ENCODE assay signal across 23 cellular contexts in the genomic region with DNA sequence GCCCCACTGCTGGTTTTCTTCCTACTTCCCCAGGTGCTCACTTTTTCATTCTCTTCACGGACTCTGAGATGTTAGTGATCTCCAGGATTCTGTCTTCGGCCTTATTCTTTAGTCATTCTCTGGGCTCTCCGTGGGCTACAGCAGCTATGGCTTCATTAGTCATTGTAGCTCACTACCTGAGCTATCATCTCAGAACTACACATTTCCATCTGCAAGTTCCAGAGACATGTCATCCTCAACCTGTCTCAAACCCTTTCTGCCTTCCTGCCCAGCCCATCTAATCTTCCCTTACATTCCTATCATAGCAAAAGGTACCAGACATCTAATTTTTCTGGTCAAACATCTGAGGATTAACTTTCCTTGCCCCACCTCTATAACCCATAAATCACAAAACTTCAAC. TPM values are rescaled to one million over a fixed set of nuclear protein-coding genes. Genes with fewer than 3 reads are reported as not detected.
DNase-seq lines count a peak whose midpoint lies in the region; ATAC-seq, FAIRE-seq and TF ChIP-seq lines count a peak whose summit lies in the region.
"Had no signal": no experiment of that assay in that cellular context is flagged by ENCODE, and none has a peak within 500 bp of the region (broad histone marks: within the 10 kb centered on the region; RNA-seq: fewer than 3 reads in every experiment).

No MANE protein-coding gene starts in this region.

- H4K20me1 ChIP-seq in mammary epithelial cell (ENCODE audit: insufficient read depth, low read length): no peaks in the 10 kb centered on the region

- H3K27ac Mint-ChIP-seq in type B pancreatic cell: peak overlapping the region; percentile 71

- no peak overlapping the region for H2AFZ ChIP-seq in mammary epithelial cell (ENCODE audit: low read depth, low read length)

- H3K27me3 ChIP-seq in mammary epithelial cell (ENCODE audit: insufficient read depth, low read length): no peaks in the 10 kb centered on the region
- H3K27me3 ChIP-seq in breast epithelium: no peaks in the 10 kb centered on the region
- H3K27me3 ChIP-seq: right atrium auricular region had no signal

- no TSS peak for BruUV-seq in mammary epithelial cell (replicated peaks; lab: Mats Ljungman, UMichigan)

- peak overlapping the region; percentile 29 for H3K4me3 Mint-ChIP-seq in type B pancreatic cell
- H3K4me3 Mint-ChIP-seq: activated B cell treated with CpG ODN at 0.5 μM for 24 hours; CD4-positive, CD25-positive, alpha-beta regulatory T cell had no signal

- H3K4me3 ChIP-seq in mammary epithelial cell (replicated peaks in 1 of 3; ENCODE audit: insufficient read depth in 1 of 3, low read depth in 2 of 3, low read length in 3 of 3) (no peak overlapping the region), breast epithelium (no peak overlapping the region)
- H3K4me3 ChIP-seq: lower lobe of right lung, right atrium auricular region, thoracic aorta had no signal

- intact Hi-C loops in mammary epithelial cell (cut with micrococcal nuclease) (no loop called here), breast epithelium (cut with DNase I; ENCODE audit: low total_unique reads) (no loop called here)

- H3K27ac ChIP-seq in mammary epithelial cell (ENCODE audit: insufficient read depth, low read depth, low read length) (no peak overlapping the region), breast epithelium (no peak overlapping the region)
- H3K27ac ChIP-seq: lower lobe of right lung, right atrium auricular region, thoracic aorta had no signal

- no peak for ATAC-seq in HG03095 (IDR thresholded peaks at IDR 0.05; ENCODE audit: unreplicated experiment)
- ATAC-seq in HG02798 (IDR thresholded peaks at IDR 0.05; ENCODE audit: poor library complexity, unreplicated experiment): no peak
- ATAC-seq: lower lobe of right lung had no signal

- H3K79me2 ChIP-seq in mammary epithelial cell (ENCODE audit: insufficient read depth, low read length): peaks cover 41% of the 10 kb centered on the region

- H3K4me1 ChIP-seq in mammary epithelial cell (ENCODE audit: insufficient read depth, low read length) (no peaks in the 10 kb centered on the region), breast epithelium (peaks cover 0 to 7% of the 10 kb centered on the region in 2 donors)

- in situ Hi-C loops in mammary epithelial cell (cut with MboI; ENCODE audit: low sequenced_read_pairs in 2 of 2): no loop called here

- no peaks in the 10 kb centered on the region for H3K27me3 Mint-ChIP-seq in type B pancreatic cell
- H3K27me3 Mint-ChIP-seq: activated B cell treated with CpG ODN at 0.5 μM for 24 hours; CD4-positive, CD25-positive, alpha-beta regulatory T cell had no signal

- DNase-seq in mammary epithelial cell (peak; percentile 6), breast epithelium (ENCODE audit: low spot score in 2 of 2) (no peak), RCC 7860 (ENCODE audit: low spot score) (peak; percentile 8), iris pigment epithelial cell (ENCODE audit: low read depth) (peak; percentile 17), type B pancreatic cell (ENCODE audit: extremely low spot score, unreplicated experiment) (no peak), NOMO-1 (lab: John Stamatoyannopoulos, UW; ENCODE audit: unreplicated experiment in 2 of 2) (no peak)
- DNase-seq: activated B cell treated with CpG ODN at 0.5 μM for 24 hours; activated CD8-positive, alpha-beta memory T cell treated with anti-CD3 and anti-CD28 coated beads for 24 hours; CD4-positive, CD25-positive, alpha-beta regulatory T cell; DMS153; GDM1; hypothalamus; islet precursor cell; KBM-7; lower lobe of right lung; NCI-H187 treated with DMSO at 0.1 percent for 48 hours; NCI-H345; stimulated activated CD4-positive, alpha-beta T cell treated with anti-CD3 and anti-CD28 coated beads, Interleukin-15, amount 100 ng/mL, for 24 hours had no signal

- no peak for TF ChIP-seq POLR2A in breast epithelium (IDR thresholded peaks at IDR 0.05)

- no peak for FAIRE-seq in RCC 7860 (lab: Jason Lieb, UNC)
- FAIRE-seq: bronchial epithelial cell had no signal

- H3K4me2 ChIP-seq in mammary epithelial cell (ENCODE audit: insufficient read depth, low read depth, low read length): no peak overlapping the region

- WGBS in mammary epithelial cell (ENCODE audit: low coverage, missing lambda C conversion rate): 95% methylated on average over 3 of the region's 3 CpGs

- peaks cover 49% of the 10 kb centered on the region for H3K4me1 Mint-ChIP-seq in type B pancreatic cell (ENCODE audit: unreplicated experiment)

- H3K9me3 Mint-ChIP-seq in type B pancreatic cell: no peaks in the 10 kb centered on the region
- H3K9me3 Mint-ChIP-seq: activated B cell treated with CpG ODN at 0.5 μM for 24 hours; CD4-positive, CD25-positive, alpha-beta regulatory T cell had no signal

- TF ChIP-seq CTCF in mammary epithelial cell (conservative IDR thresholded peaks at IDR 0.05 in 1 of 2, IDR thresholded peaks at IDR 0.05 in 1 of 2; ENCODE audit: extremely low read depth in 1 of 2, insufficient read depth in 1 of 2, low read depth in 1 of 2, low read length in 2 of 2): no peak
- no peak for TF ChIP-seq CTCF in breast epithelium (IDR thresholded peaks at IDR 0.05)
- TF ChIP-seq CTCF in type B pancreatic cell (conservative IDR thresholded peaks at IDR 0.05): no peak

- H3K9me3 ChIP-seq in mammary epithelial cell (replicated peaks; ENCODE audit: insufficient read depth, low read length) (no peaks in the 10 kb centered on the region), breast epithelium (no peaks in the 10 kb centered on the region)
- H3K9me3 ChIP-seq: lower lobe of right lung, right atrium auricular region, thoracic aorta had no signal

- H3K36me3 Mint-ChIP-seq in type B pancreatic cell: peaks cover 19% of the 10 kb centered on the region
- H3K36me3 Mint-ChIP-seq: CD4-positive, CD25-positive, alpha-beta regulatory T cell had no signal

- H3K9ac ChIP-seq in mammary epithelial cell (ENCODE audit: insufficient read depth, low read length): no peak overlapping the region

- CTCF ChIA-PET in mammary epithelial cell (lab: Charles Lee; ENCODE audit: low non-redundant PET): no interaction called here

- H3K36me3 ChIP-seq in mammary epithelial cell (ENCODE audit: insufficient read depth, low read length) (peaks cover 2% of the 10 kb centered on the region), breast epithelium (no peaks in the 10 kb centered on the region)
- H3K36me3 ChIP-seq: thoracic aorta had no signal

- dilution Hi-C loops in mammary epithelial cell (cut with HindIII; ENCODE audit: low sequenced_read_pairs): no loop called here

RNA-seq across cellular contexts. Expression of a gene that starts 13.3 kb away (rescaled TPM):
- total RNA-seq in mammary epithelial cell (100 to 1,000 TPM in 1 of 2 donors, 10 to 100 TPM in 1; 80.0 to 100 TPM), breast epithelium (100 to 1,000 TPM; 148 to 398 (median 292) TPM), type B pancreatic cell (ENCODE audit: low replicate concordance) (288 and 377 TPM in 2 replicates)
- polyA plus RNA-seq in mammary epithelial cell: 148 TPM
- polyA minus RNA-seq in mammary epithelial cell: 227 TPM

Comparison
In these comparisons a context has a peak if more than half of its experiments do, and no peak if none do; other contexts are left out.
1. DNase-seq: peak in mammary epithelial cell (single experiment), RCC 7860 (single experiment) and iris pigment epithelial cell (single experiment); none in breast epithelium (0 of 2), type B pancreatic cell (single experiment) and NOMO-1 (0 of 2).